In genomic region chr9:132908635-132909034, GRCh38 we compare ENCODE assay signal across 13 cellular contexts. TPM values are rescaled to one million over a fixed set of nuclear protein-coding genes. Genes with fewer than 3 reads are reported as not detected.
DNase-seq lines count a peak whose midpoint lies in the region; ATAC-seq lines count a peak whose summit lies in the region.
"Had no signal": no experiment of that assay in that cellular context is flagged by ENCODE, and none has a peak within 500 bp of the region (broad histone marks: within the 10 kb centered on the region; RNA-seq: fewer than 3 reads in every experiment).

No MANE protein-coding gene starts in this region.

- no peak overlapping the region for H3K4me3 Mint-ChIP-seq in stimulated activated effector memory CD8-positive, alpha-beta T cell treated with anti-CD3 and anti-CD28 coated beads, Interleukin-12 subunit alpha, Interleukin-12 subunit beta, amount 100 ng/mL, for 72 hours

- H3K9me3 Mint-ChIP-seq in stimulated activated effector memory CD8-positive, alpha-beta T cell treated with anti-CD3 and anti-CD28 coated beads, Interleukin-12 subunit alpha, Interleukin-12 subunit beta, amount 100 ng/mL, for 72 hours, result no peaks in the 10 kb centered on the region

- H3K4me3 ChIP-seq in Jurkat, Clone E6-1 (ENCODE audit: low read length), result no peak overlapping the region
- H3K4me3 ChIP-seq: GM23248 had no signal

- peaks cover 59% of the 10 kb centered on the region for H3K36me3 Mint-ChIP-seq in stimulated activated effector memory CD8-positive, alpha-beta T cell treated with anti-CD3 and anti-CD28 coated beads, Interleukin-12 subunit alpha, Interleukin-12 subunit beta, amount 100 ng/mL, for 72 hours

- peak overlapping the region; percentile 68 for H3K27ac Mint-ChIP-seq in stimulated activated effector memory CD8-positive, alpha-beta T cell treated with anti-CD3 and anti-CD28 coated beads, Interleukin-12 subunit alpha, Interleukin-12 subunit beta, amount 100 ng/mL, for 72 hours

- peak; percentile 34 for DNase-seq in activated gamma-delta T cell treated with Interleukin-2 at 50 U/mL for 16 hours
- DNase-seq in activated gamma-delta T cell (lab: John Stamatoyannopoulos, UW), result no peak
- DNase-seq in Jurkat, Clone E6-1 (ENCODE audit: low read depth, low spot score), result peak; percentile 73
- peak; percentile 58 for DNase-seq in central memory CD4-positive, alpha-beta T cell
- no peak for DNase-seq in stimulated activated effector memory CD8-positive, alpha-beta T cell treated with anti-CD3 and anti-CD28 coated beads, Interleukin-12 subunit alpha, Interleukin-12 subunit beta, amount 100 ng/mL, for 72 hours (ENCODE audit: low spot score in 2 of 2)
- DNase-seq in NCI-H2029 (lab: John Stamatoyannopoulos, UW), result no peak
- DNase-seq in kidney tubule cell (ENCODE audit: low spot score), result no peak
- DNase-seq: AML-193, DND-41, GDM1, GM23248, NCI-H2107 had no signal

- ATAC-seq in stimulated activated effector memory CD8-positive, alpha-beta T cell treated with anti-CD3 and anti-CD28 coated beads, Interleukin-12 subunit alpha, Interleukin-12 subunit beta, amount 100 ng/mL, for 72 hours, result no peak
- ATAC-seq: HCT116 had no signal

- peaks cover 13% of the 10 kb centered on the region for H3K4me1 Mint-ChIP-seq in stimulated activated effector memory CD8-positive, alpha-beta T cell treated with anti-CD3 and anti-CD28 coated beads, Interleukin-12 subunit alpha, Interleukin-12 subunit beta, amount 100 ng/mL, for 72 hours

RNA-seq across cellular contexts. Expression of gene SPACA9, which starts 29.9 kb away (rescaled TPM):
- polyA plus RNA-seq in Jurkat, Clone E6-1 (2012; ENCODE audit: insufficient read depth, insufficient read length), result 28.5 TPM

RNA-seq across cellular contexts. Expression of gene AK8, which starts 30.6 kb away (rescaled TPM):
- 1.3 TPM for polyA plus RNA-seq in Jurkat, Clone E6-1 (2012; ENCODE audit: insufficient read depth, insufficient read length)

RNA-seq across cellular contexts. Expression of gene TSC1, which starts 35.8 kb away (rescaled TPM):
- 18.7 TPM for polyA plus RNA-seq in Jurkat, Clone E6-1 (2012; ENCODE audit: insufficient read depth, insufficient read length)

Comparison
In these comparisons a context has a peak if more than half of its experiments do, and no peak if none do; other contexts are left out.
1. DNase-seq: peak in activated gamma-delta T cell treated with Interleukin-2 at 50 U/mL for 16 hours (single experiment), Jurkat, Clone E6-1 (single experiment) and central memory CD4-positive, alpha-beta T cell (single experiment); none in activated gamma-delta T cell (single experiment), stimulated activated effector memory CD8-positive, alpha-beta T cell treated with anti-CD3 and anti-CD28 coated beads, Interleukin-12 subunit alpha, Interleukin-12 subunit beta, amount 100 ng/mL, for 72 hours (0 of 2), NCI-H2029 (single experiment) and kidney tubule cell (single experiment).